29 cellular contexts compared by ENCODE assay signal in the genomic region with DNA sequence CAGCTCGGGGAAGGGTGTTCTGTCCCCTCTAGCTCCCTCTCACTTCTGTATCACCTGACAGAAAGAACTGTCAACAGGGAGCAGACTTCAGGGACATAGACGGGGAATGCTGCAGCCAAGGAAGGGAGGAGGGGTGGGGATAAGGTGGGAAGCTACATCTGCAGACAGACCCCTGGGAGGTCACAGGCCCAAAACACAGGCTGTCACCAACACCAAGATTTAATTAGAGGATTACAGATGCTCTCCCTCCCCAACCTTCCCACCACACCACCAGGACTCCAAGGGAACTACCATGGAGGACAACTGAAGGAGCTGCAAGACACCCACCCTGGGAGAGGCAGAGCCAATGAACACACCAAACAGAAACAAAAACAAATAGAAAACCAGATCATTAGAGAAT.
"Had no signal": no experiment of that assay in that cellular context is flagged by ENCODE, and none has a peak within 500 bp of the region (broad histone marks: within the 10 kb centered on the region; RNA-seq: fewer than 3 reads in every experiment).

No MANE protein-coding gene starts in this region.

- H3K36me3 Mint-ChIP-seq: activated naive CD8-positive, alpha-beta T cell had no signal

- H3K27ac Mint-ChIP-seq: activated CD4-positive, alpha-beta memory T cell treated with anti-CD3 and anti-CD28 coated beads, Interleukin-2, amount 10 ng/mL, durations not matched to agents 7 days and 5 days; activated CD4-positive, alpha-beta T cell treated with anti-CD3 and anti-CD28 coated beads, Interleukin-2, amount 10 ng/mL, durations not matched to agents 7 days and 5 days; activated naive CD8-positive, alpha-beta T cell; activated T-cell treated with anti-CD3 and anti-CD28 coated beads, Interleukin-2, amount 50 U/mL, for 24 hours; activated T-helper 17 cell treated with anti-CD3 and anti-CD28 coated beads, Interleukin-2, amount 50 U/mL, for 72 hours; dendritic cell treated with granulocyte-macrophage colony-stimulating factor and Interleukin-4, amounts not matched to agents 40 ng/mL and 50 ng/mL, for 4 days; endodermal cell; T-helper 17 cell had no signal

- H3K9me3 Mint-ChIP-seq: endodermal cell had no signal

- H3K27ac ChIP-seq: brain microvascular endothelial cell, coronary artery, dorsolateral prefrontal cortex, foreskin keratinocyte, gastrocnemius medialis had no signal

- H3K4me3 Mint-ChIP-seq: activated CD4-positive, alpha-beta memory T cell treated with anti-CD3 and anti-CD28 coated beads, Interleukin-2, amount 10 ng/mL, durations not matched to agents 7 days and 5 days; activated CD4-positive, alpha-beta T cell treated with anti-CD3 and anti-CD28 coated beads, Interleukin-2, amount 10 ng/mL, durations not matched to agents 7 days and 5 days; activated naive CD8-positive, alpha-beta T cell; activated T-cell treated with anti-CD3 and anti-CD28 coated beads, Interleukin-2, amount 50 U/mL, for 24 hours; activated T-helper 17 cell treated with anti-CD3 and anti-CD28 coated beads, Interleukin-2, amount 50 U/mL, for 72 hours; central memory CD8-positive, alpha-beta T cell; dendritic cell treated with granulocyte-macrophage colony-stimulating factor and Interleukin-4, amounts not matched to agents 40 ng/mL and 50 ng/mL, for 4 days; endodermal cell; T-helper 17 cell had no signal

- H3K27me3 Mint-ChIP-seq: activated CD4-positive, alpha-beta memory T cell treated with anti-CD3 and anti-CD28 coated beads, Interleukin-2, amount 10 ng/mL, durations not matched to agents 7 days and 5 days; activated CD4-positive, alpha-beta T cell treated with anti-CD3 and anti-CD28 coated beads, Interleukin-2, amount 10 ng/mL, durations not matched to agents 7 days and 5 days; activated naive CD8-positive, alpha-beta T cell; activated T-cell treated with anti-CD3 and anti-CD28 coated beads, Interleukin-2, amount 50 U/mL, for 24 hours; activated T-helper 17 cell treated with anti-CD3 and anti-CD28 coated beads, Interleukin-2, amount 50 U/mL, for 72 hours; central memory CD8-positive, alpha-beta T cell; dendritic cell treated with granulocyte-macrophage colony-stimulating factor and Interleukin-4, amounts not matched to agents 40 ng/mL and 50 ng/mL, for 4 days; T-helper 17 cell had no signal

- DNase-seq: activated CD4-positive, alpha-beta memory T cell treated with anti-CD3 and anti-CD28 coated beads, Interleukin-2, amount 10 ng/mL, durations not matched to agents 7 days and 5 days; activated CD4-positive, alpha-beta T cell treated with anti-CD3 and anti-CD28 coated beads for 1 hour; activated CD4-positive, alpha-beta T cell treated with anti-CD3 and anti-CD28 coated beads for 4 hours; activated CD4-positive, alpha-beta T cell treated with anti-CD3 and anti-CD28 coated beads, Interleukin-2, amount 10 ng/mL, durations not matched to agents 7 days and 5 days; activated CD4-positive, alpha-beta T cell treated with anti-CD3 and anti-CD28 coated beads, Interleukin-2, amount 50 U/mL, for 4 hours; activated CD4-positive, CD25-positive, alpha-beta regulatory T cell; activated CD8-positive, alpha-beta memory T cell treated with anti-CD3 and anti-CD28 coated beads, Interleukin-2, amount 50 U/mL, for 48 hours; activated effector memory CD4-positive, alpha-beta T cell treated with Interleukin-2 at 50 U/mL for 16 hours; activated gamma-delta T cell treated with Interleukin-2 at 50 U/mL for 16 hours; activated naive CD4-positive, alpha-beta T cell treated with anti-CD3 and anti-CD28 coated beads, Interleukin-2, amount 50 U/mL, for 16 hours; activated naive CD4-positive, alpha-beta T cell treated with Interleukin-2 at 50 U/mL for 16 hours; activated T-cell treated with anti-CD3 and anti-CD28 coated beads for 4 hours; activated T-cell treated with anti-CD3 and anti-CD28 coated beads, Interleukin-2, amount 50 U/mL, for 24 hours; amniotic stem cell; anterior cingulate cortex; brain microvascular endothelial cell; dorsolateral prefrontal cortex; effector memory CD4-positive, alpha-beta T cell; endodermal cell; foreskin keratinocyte; gastrocnemius medialis; T-helper 1 cell; T-helper 17 cell had no signal

- ATAC-seq: activated T-helper 17 cell treated with anti-CD3 and anti-CD28 coated beads, Interleukin-2, amount 50 U/mL, for 72 hours; esophagus mucosa; foreskin keratinocyte; gastrocnemius medialis; T-helper 17 cell had no signal

- H3K36me3 ChIP-seq: brain microvascular endothelial cell, gastrocnemius medialis had no signal

- H3K27me3 ChIP-seq: brain microvascular endothelial cell, dorsolateral prefrontal cortex, foreskin keratinocyte, gastrocnemius medialis had no signal

- H3K9me3 ChIP-seq: gastrocnemius medialis had no signal

- H3K4me1 ChIP-seq: foreskin keratinocyte, gastrocnemius medialis had no signal

- H3K4me1 Mint-ChIP-seq: activated CD4-positive, alpha-beta memory T cell treated with anti-CD3 and anti-CD28 coated beads, Interleukin-2, amount 10 ng/mL, durations not matched to agents 7 days and 5 days; activated CD4-positive, alpha-beta T cell treated with anti-CD3 and anti-CD28 coated beads, Interleukin-2, amount 10 ng/mL, durations not matched to agents 7 days and 5 days; activated T-helper 17 cell treated with anti-CD3 and anti-CD28 coated beads, Interleukin-2, amount 50 U/mL, for 72 hours; central memory CD8-positive, alpha-beta T cell; T-helper 17 cell had no signal

- H3K4me3 ChIP-seq: coronary artery, dorsolateral prefrontal cortex, gastrocnemius medialis had no signal
